Comparison of ENCODE assay signal across 1 cellular context in genomic region chr2:177245010-177245422, GRCh38.
TF ChIP-seq lines count a peak whose summit lies in the region.

No MANE protein-coding gene starts in this region.

TF ChIP-seq in K562, 482 proteins besides CTCF, POLR2A, EP300 and RAD21 (continued from another document and continues in another):
- TF ChIP-seq GTF3C2 (IDR thresholded peaks at IDR 0.05; ENCODE audit: borderline replicate concordance, extremely low read depth, insufficient read length) (no peak), HSF4 (CRISPR knock-in tag; IDR thresholded peaks at IDR 0.05; ENCODE audit: borderline replicate concordance) (no peak), PTRF (tag; IDR thresholded peaks at IDR 0.05) (no peak), CEBPZ (IDR thresholded peaks at IDR 0.05; ENCODE audit: borderline replicate concordance, low read depth, low read length) (no peak), JUN (IDR thresholded peaks at IDR 0.05; ENCODE audit: borderline replicate concordance, low read depth, low read length) (peak; percentile 89), JUN (CRISPR knock-in tag; IDR thresholded peaks at IDR 0.05; ENCODE audit: borderline replicate concordance) (no peak; the same call in 1 of the 2 replicates), EP400 (IDR thresholded peaks at IDR 0.05) (peak; percentile 21; the same call in 1 of the 2 replicates), BHLHE40 (IDR thresholded peaks at IDR 0.05; ENCODE audit: low read length) (no peak), ZNF239 (CRISPR knock-in tag; IDR thresholded peaks at IDR 0.05) (no peak), ELF1 (tag; IDR thresholded peaks at IDR 0.05) (no peak), ETV1 (tag; conservative IDR thresholded peaks at IDR 0.05; ENCODE audit: low read depth) (no peak), CHD4 (IDR thresholded peaks at IDR 0.05; ENCODE audit: insufficient read depth, insufficient replicate concordance, low read depth, low read length, poor library complexity, severe bottlenecking) (no peak), ZNF76 (CRISPR knock-in tag; IDR thresholded peaks at IDR 0.05; ENCODE audit: borderline replicate concordance) (no peak), TCF7 (IDR thresholded peaks at IDR 0.05; ENCODE audit: borderline replicate concordance) (no peak), ZNF589 (CRISPR knock-in tag; IDR thresholded peaks at IDR 0.05; ENCODE audit: low read depth) (peak; percentile 61; the same call in 1 of the 2 replicates), ZFP91 (CRISPR knock-in tag; IDR thresholded peaks at IDR 0.05) (no peak), ZNF717 (CRISPR knock-in tag; IDR thresholded peaks at IDR 0.05) (no peak), NR2C2 (CRISPR knock-in tag; IDR thresholded peaks at IDR 0.05) (peak; percentile 78), NR2C2 (tag; IDR thresholded peaks at IDR 0.05) (peak; percentile 87), HOMEZ (CRISPR knock-in tag; IDR thresholded peaks at IDR 0.05) (no peak), RBBP5 (IDR thresholded peaks at IDR 0.05; ENCODE audit: borderline replicate concordance, insufficient read depth, low read length, poor library complexity, severe bottlenecking) (no peak), PKNOX1 (IDR thresholded peaks at IDR 0.05) (0 out of 2 replicates have a peak, but pooled peaks have one; percentile 4), SRF (CRISPR knock-in tag; IDR thresholded peaks at IDR 0.05) (no peak), ZNF165 (CRISPR knock-in tag; IDR thresholded peaks at IDR 0.05; ENCODE audit: borderline replicate concordance) (no peak), YBX1 (IDR thresholded peaks at IDR 0.05) (no peak), CUX1 (CRISPR knock-in tag; IDR thresholded peaks at IDR 0.05) (no peak), NCOA2 (IDR thresholded peaks at IDR 0.05; ENCODE audit: partially characterized antibody in 2 of 2) (no peak), NR0B1 (IDR thresholded peaks at IDR 0.05; ENCODE audit: partially characterized antibody) (no peak), HDAC8 (tag; IDR thresholded peaks at IDR 0.05) (no peak), BCOR (IDR thresholded peaks at IDR 0.05) (no peak), RBM34 (IDR thresholded peaks at IDR 0.05; ENCODE audit: borderline replicate concordance, insufficient read depth, low read length) (no peak), STAT6 (CRISPR knock-in tag; IDR thresholded peaks at IDR 0.05) (no peak), IRF9 (tag; IDR thresholded peaks at IDR 0.05) (no peak), TARDBP (IDR thresholded peaks at IDR 0.05) (no peak), OTX1 (CRISPR knock-in tag; IDR thresholded peaks at IDR 0.05) (no peak), ATF2 (CRISPR knock-in tag; IDR thresholded peaks at IDR 0.05) (no peak), TAF7 (tag; IDR thresholded peaks at IDR 0.05) (no peak)
